ENCODE assay signal across 8 cellular contexts in genomic region chr10:23067939-23068775, GRCh38. TPM values are rescaled to one million over a fixed set of nuclear protein-coding genes. Genes with fewer than 3 reads are reported as not detected.
A peak's percentile ranks its signal among the peaks of the same experiment; 100 is the strongest.
DNase-seq lines count a peak whose midpoint lies in the region; ATAC-seq and TF ChIP-seq lines count a peak whose summit lies in the region.

No MANE protein-coding gene starts in this region.

- peak; percentile 84 for TF ChIP-seq CTCF in foreskin fibroblast (IDR thresholded peaks at IDR 0.05; ENCODE audit: low read depth, low read length)
- peak; percentile 81 for TF ChIP-seq CTCF in thoracic aorta (IDR thresholded peaks at IDR 0.05)

- no peaks in the 10 kb centered on the region for H3K36me3 ChIP-seq in thoracic aorta

- DNase-seq in AG08396 (ENCODE audit: low spot score) (peak; percentile 57), KG1 (lab: John Stamatoyannopoulos, UW) (peak; percentile 37), RKO (ENCODE audit: low spot score) (peak; percentile 68), foreskin fibroblast (peak; percentile 27 to 81), occipital lobe (lab: John Stamatoyannopoulos, UW) (peak; percentile 48), thoracic aorta (ENCODE audit: low spot score) (peak; percentile 45)
- DNase-seq in activated T-helper 1 cell treated with anti-CD3 and anti-CD28 coated beads, Interleukin-2, amount 50 U/mL, for 16 hours (ENCODE audit: low read depth in 1 of 2, low spot score in 1 of 2): peak; percentile 39 to 52

- H3K27ac ChIP-seq in thoracic aorta: peak overlapping the region; percentile 20 to 51

- no peaks in the 10 kb centered on the region for H3K27me3 ChIP-seq in thoracic aorta (replicated peaks; ENCODE audit: insufficient read depth)

- peaks cover 5 to 29% of the 10 kb centered on the region in 2 donors for H3K4me1 ChIP-seq in thoracic aorta (ENCODE audit: control insufficient read depth in 1 of 2, low read depth in 2 of 2)

- no peaks in the 10 kb centered on the region for H3K9me3 ChIP-seq in thoracic aorta

- ATAC-seq in GM19025 (IDR thresholded peaks at IDR 0.05; ENCODE audit: low read depth, unreplicated experiment): peak; percentile 33
- peak; percentile 47 for ATAC-seq in thoracic aorta (ENCODE audit: insufficient number of reproducible peaks, low FRiP score, low read depth)

- no peak overlapping the region for H3K4me3 ChIP-seq in foreskin fibroblast (ENCODE audit: low read depth in 1 of 2, low read length in 2 of 2)
- no peak overlapping the region for H3K4me3 ChIP-seq in thoracic aorta

RNA-seq across cellular contexts. Expression of gene MSRB2, which starts 27.2 kb away (rescaled TPM):
- total RNA-seq in occipital lobe (16.8 TPM), thoracic aorta (10 to 100 TPM; 21.3 to 39.5 TPM)
